Comparison of ENCODE assay signal across 9 cellular contexts in genomic region chr4:929970-930625, GRCh38. TPM values are rescaled to one million over a fixed set of nuclear protein-coding genes. Genes with fewer than 3 reads are reported as not detected.
A peak's percentile ranks its signal among the peaks of the same experiment; 100 is the strongest.
DNase-seq lines count a peak whose midpoint lies in the region; ATAC-seq and TF ChIP-seq lines count a peak whose summit lies in the region.
"Had no signal": no experiment of that assay in that cellular context is flagged by ENCODE, and none has a peak within 500 bp of the region (broad histone marks: within the 10 kb centered on the region; RNA-seq: fewer than 3 reads in every experiment).

No MANE protein-coding gene starts in this region.

- no peaks in the 10 kb centered on the region for H3K9me3 Mint-ChIP-seq in activated CD8-positive, alpha-beta memory T cell treated with anti-CD3 and anti-CD28 coated beads, Interleukin-2, amount 10 ng/mL, durations not matched to agents 7 days and 5 days (ENCODE audit: low read depth)
- H3K9me3 Mint-ChIP-seq in stimulated activated effector memory CD8-positive, alpha-beta T cell treated with anti-CD3 and anti-CD28 coated beads, Interleukin-12 subunit alpha, Interleukin-12 subunit beta, amount 100 ng/mL, for 72 hours, result no peaks in the 10 kb centered on the region

- CTCF ChIA-PET in activated CD8-positive, alpha-beta memory T cell treated with anti-CD3 and anti-CD28 coated beads, Interleukin-2, amount 10 ng/mL, durations not matched to agents 7 days and 5 days (lab: Charles Lee), result interaction anchor here (1.3 to 4.0 kb wide), 5 partner anchors 14 to 371 kb away, joined by 3 to 26 read pairs (median 5); partner anchors contain the start of gene IDUA

- H3K27me3 Mint-ChIP-seq in activated CD8-positive, alpha-beta memory T cell treated with anti-CD3 and anti-CD28 coated beads, Interleukin-2, amount 10 ng/mL, durations not matched to agents 7 days and 5 days, result no peaks in the 10 kb centered on the region

- peak; percentile 57 for DNase-seq in activated CD8-positive, alpha-beta memory T cell treated with anti-CD3 and anti-CD28 coated beads, Interleukin-2, amount 10 ng/mL, durations not matched to agents 7 days and 5 days
- no peak for DNase-seq in activated CD8-positive, alpha-beta memory T cell treated with anti-CD3 and anti-CD28 coated beads for 24 hours
- DNase-seq in SKM-1 (lab: John Stamatoyannopoulos, UW; ENCODE audit: unreplicated experiment) (peak; percentile 73), fibroblast of villous mesenchyme (ENCODE audit: low read depth) (peak; percentile 73), DMS79 treated with DMSO at 0.1 percent for 48 hours (lab: John Stamatoyannopoulos, UW) (no peak), NCI-H1105 treated with DMSO at 0.1 percent for 48 hours (lab: John Stamatoyannopoulos, UW) (no peak), COLO829 (ENCODE audit: low spot score) (no peak)
- peak in 1 of 2 donors; percentile 61 for DNase-seq in stimulated activated effector memory CD8-positive, alpha-beta T cell treated with anti-CD3 and anti-CD28 coated beads, Interleukin-12 subunit alpha, Interleukin-12 subunit beta, amount 100 ng/mL, for 72 hours (ENCODE audit: low spot score in 2 of 2)
- DNase-seq: EL had no signal

- peak overlapping the region; percentile 97 for H3K27ac Mint-ChIP-seq in activated CD8-positive, alpha-beta memory T cell treated with anti-CD3 and anti-CD28 coated beads, Interleukin-2, amount 10 ng/mL, durations not matched to agents 7 days and 5 days
- peak overlapping the region; percentile 96 for H3K27ac Mint-ChIP-seq in stimulated activated effector memory CD8-positive, alpha-beta T cell treated with anti-CD3 and anti-CD28 coated beads, Interleukin-12 subunit alpha, Interleukin-12 subunit beta, amount 100 ng/mL, for 72 hours

- H3K36me3 Mint-ChIP-seq in activated CD8-positive, alpha-beta memory T cell treated with anti-CD3 and anti-CD28 coated beads, Interleukin-2, amount 10 ng/mL, durations not matched to agents 7 days and 5 days, result peaks cover 3% of the 10 kb centered on the region
- H3K36me3 Mint-ChIP-seq in stimulated activated effector memory CD8-positive, alpha-beta T cell treated with anti-CD3 and anti-CD28 coated beads, Interleukin-12 subunit alpha, Interleukin-12 subunit beta, amount 100 ng/mL, for 72 hours, result peaks cover 41% of the 10 kb centered on the region

- TF ChIP-seq CTCF in fibroblast of villous mesenchyme (IDR thresholded peaks at IDR 0.05; ENCODE audit: insufficient read depth, low read depth, low read length), result no peak

- no peak for ATAC-seq in activated CD8-positive, alpha-beta memory T cell treated with anti-CD3 and anti-CD28 coated beads, Interleukin-2, amount 10 ng/mL, durations not matched to agents 7 days and 5 days
- ATAC-seq in stimulated activated effector memory CD8-positive, alpha-beta T cell treated with anti-CD3 and anti-CD28 coated beads, Interleukin-12 subunit alpha, Interleukin-12 subunit beta, amount 100 ng/mL, for 72 hours, result no peak

- peak overlapping the region; percentile 15 for H3K4me3 ChIP-seq in fibroblast of villous mesenchyme (ENCODE audit: low read depth, low read length)

- peaks cover 47% of the 10 kb centered on the region for H3K4me1 Mint-ChIP-seq in activated CD8-positive, alpha-beta memory T cell treated with anti-CD3 and anti-CD28 coated beads, Interleukin-2, amount 10 ng/mL, durations not matched to agents 7 days and 5 days
- H3K4me1 Mint-ChIP-seq in stimulated activated effector memory CD8-positive, alpha-beta T cell treated with anti-CD3 and anti-CD28 coated beads, Interleukin-12 subunit alpha, Interleukin-12 subunit beta, amount 100 ng/mL, for 72 hours, result peaks cover 60% of the 10 kb centered on the region

- H3K4me3 Mint-ChIP-seq in activated CD8-positive, alpha-beta memory T cell treated with anti-CD3 and anti-CD28 coated beads, Interleukin-2, amount 10 ng/mL, durations not matched to agents 7 days and 5 days, result peak overlapping the region; percentile 97
- H3K4me3 Mint-ChIP-seq in stimulated activated effector memory CD8-positive, alpha-beta T cell treated with anti-CD3 and anti-CD28 coated beads, Interleukin-12 subunit alpha, Interleukin-12 subunit beta, amount 100 ng/mL, for 72 hours, result peak overlapping the region; percentile 94

RNA-seq across cellular contexts. Expression of gene GAK, which starts 2.0 kb away (rescaled TPM):
- 100 to 1,000 TPM; 152 to 176 TPM for total RNA-seq in activated CD8-positive, alpha-beta memory T cell treated with anti-CD3 and anti-CD28 coated beads, Interleukin-2, amount 10 ng/mL, durations not matched to agents 7 days and 5 days
- total RNA-seq in fibroblast of villous mesenchyme, result 44.0 and 68.0 TPM in 2 replicates

RNA-seq across cellular contexts. Expression of gene TMEM175, which starts 2.2 kb away (rescaled TPM):
- total RNA-seq in activated CD8-positive, alpha-beta memory T cell treated with anti-CD3 and anti-CD28 coated beads, Interleukin-2, amount 10 ng/mL, durations not matched to agents 7 days and 5 days, result 10 to 100 TPM; 23.4 to 37.2 TPM
- 8.2 and 10.3 TPM in 2 replicates for total RNA-seq in fibroblast of villous mesenchyme

RNA-seq across cellular contexts. Expression of gene DGKQ, which starts 43.3 kb away (rescaled TPM):
- total RNA-seq in activated CD8-positive, alpha-beta memory T cell treated with anti-CD3 and anti-CD28 coated beads, Interleukin-2, amount 10 ng/mL, durations not matched to agents 7 days and 5 days, result 10 to 100 TPM; 22.9 to 27.6 TPM
- 11.2 and 13.2 TPM in 2 replicates for total RNA-seq in fibroblast of villous mesenchyme

RNA-seq across cellular contexts. Expression of gene IDUA, which starts 56.7 kb away (rescaled TPM):
- total RNA-seq in activated CD8-positive, alpha-beta memory T cell treated with anti-CD3 and anti-CD28 coated beads, Interleukin-2, amount 10 ng/mL, durations not matched to agents 7 days and 5 days, result 10 to 100 TPM; 27.1 to 28.1 TPM
- 10.4 and 19.3 TPM in 2 replicates for total RNA-seq in fibroblast of villous mesenchyme

Comparison
In these comparisons a context has a peak if more than half of its experiments do, and no peak if none do; other contexts are left out.
1. DNase-seq: peak in activated CD8-positive, alpha-beta memory T cell treated with anti-CD3 and anti-CD28 coated beads, Interleukin-2, amount 10 ng/mL, durations not matched to agents 7 days and 5 days (single experiment), SKM-1 (single experiment) and fibroblast of villous mesenchyme (single experiment); none in activated CD8-positive, alpha-beta memory T cell treated with anti-CD3 and anti-CD28 coated beads for 24 hours (single experiment), DMS79 treated with DMSO at 0.1 percent for 48 hours (single experiment), NCI-H1105 treated with DMSO at 0.1 percent for 48 hours (single experiment) and COLO829 (single experiment).